10 cellular contexts compared by ENCODE assay signal in genomic region chr9:96486351-96487029, GRCh38. TPM values are rescaled to one million over a fixed set of nuclear protein-coding genes. Genes with fewer than 3 reads are reported as not detected.
DNase-seq lines count a peak whose midpoint lies in the region; ATAC-seq and TF ChIP-seq lines count a peak whose summit lies in the region.
"Had no signal": no experiment of that assay in that cellular context is flagged by ENCODE, and none has a peak within 500 bp of the region (broad histone marks: within the 10 kb centered on the region; RNA-seq: fewer than 3 reads in every experiment).

No MANE protein-coding gene starts in this region.

- H3K4me1 ChIP-seq in ACC112 (ENCODE audit: control insufficient read depth, insufficient read depth, low read length, unreplicated experiment) (peaks cover 11% of the 10 kb centered on the region), PC-9 (replicated peaks; ENCODE audit: insufficient read depth) (peaks cover 17% of the 10 kb centered on the region), muscle layer of colon (ENCODE audit: insufficient read depth, low read length) (peaks cover 27% of the 10 kb centered on the region)

- H3K9me3 ChIP-seq in PC-9 (ENCODE audit: insufficient read depth, low read depth) (no peaks in the 10 kb centered on the region), muscle layer of colon (ENCODE audit: low read length) (no peaks in the 10 kb centered on the region)

- H3K36me3 ChIP-seq in ACC112 (ENCODE audit: insufficient read depth, low read length) (peaks cover 3% of the 10 kb centered on the region; the same call in 1 of the 2 replicates), PC-9 (ENCODE audit: low read depth) (no peaks in the 10 kb centered on the region), muscle layer of colon (ENCODE audit: insufficient read depth, low read length) (peaks cover 40% of the 10 kb centered on the region)

- peak overlapping the region; percentile 12; the same call in 1 of the 2 replicates for H3K27ac ChIP-seq in ACC112 (ENCODE audit: low read depth, low read length)
- H3K27ac ChIP-seq in PC-9: peak overlapping the region; percentile 30; the same call in 1 of the 2 replicates
- H3K27ac ChIP-seq in muscle layer of colon (ENCODE audit: low read depth, low read length): peak overlapping the region; percentile 3

- H2AFZ ChIP-seq in ACC112 (ENCODE audit: low read length, unreplicated experiment) (no peak overlapping the region), PC-9 (no peak overlapping the region)

- no peaks in the 10 kb centered on the region for H3K9me2 ChIP-seq in PC-9 (ENCODE audit: insufficient read depth)

- no peaks in the 10 kb centered on the region for H4K20me1 ChIP-seq in PC-9 (ENCODE audit: insufficient read depth)

- no peaks in the 10 kb centered on the region for H3K27me3 Mint-ChIP-seq in activated T-cell treated with anti-CD3 and anti-CD28 coated beads, Interleukin-2, amount 50 U/mL, for 4 hours (ENCODE audit: low read depth)
- H3K27me3 Mint-ChIP-seq: B cell had no signal

- no peak for TF ChIP-seq CTCF in PC-9 (conservative IDR thresholded peaks at IDR 0.05)

- no peaks in the 10 kb centered on the region for H3K9me3 Mint-ChIP-seq in activated T-cell treated with anti-CD3 and anti-CD28 coated beads, Interleukin-2, amount 50 U/mL, for 4 hours

- CTCF ChIA-PET in PC-9 (lab: Charles Lee): interaction anchor here (0.6 kb wide), 1 partner anchor 54 kb away, joined by 3 read pairs; no protein-coding TSS in a partner anchor

- H3K4me3 ChIP-seq in ACC112 (ENCODE audit: low read depth, low read length): no peak overlapping the region; the same call in 1 of the 2 replicates
- H3K4me3 ChIP-seq in PC-9: no peak overlapping the region
- no peak overlapping the region for H3K4me3 ChIP-seq in muscle layer of colon (ENCODE audit: low read depth in 1 of 2, low read length in 2 of 2)

- no peaks in the 10 kb centered on the region for H3K79me2 ChIP-seq in ACC112 (ENCODE audit: control insufficient read depth, insufficient read depth, low read length, unreplicated experiment)
- no peaks in the 10 kb centered on the region for H3K79me2 ChIP-seq in PC-9 (ENCODE audit: low read depth)

- no peak overlapping the region for H3K4me3 Mint-ChIP-seq in activated T-cell treated with anti-CD3 and anti-CD28 coated beads, Interleukin-2, amount 50 U/mL, for 4 hours
- H3K4me3 Mint-ChIP-seq: B cell had no signal

- H3F3A ChIP-seq in PC-9 (ENCODE audit: insufficient read depth, low read depth): peaks cover 6% of the 10 kb centered on the region

- DNase-seq in PC-9 (peak in 1 of 2 experiments; percentile 50), fibroblast of gingiva (ENCODE audit: low read depth) (peak; percentile 93), NCI-H524 (lab: John Stamatoyannopoulos, UW) (no peak)
- no peak for DNase-seq in activated CD8-positive, alpha-beta memory T cell treated with anti-CD3 and anti-CD28 coated beads for 24 hours
- DNase-seq in activated T-cell treated with anti-CD3 and anti-CD28 coated beads, Interleukin-2, amount 50 U/mL, for 4 hours: no peak
- DNase-seq: NCI-H187 had no signal

- intact Hi-C loops in PC-9 (cut with micrococcal nuclease; ENCODE audit: unreplicated experiment): no loop called here

- peaks cover 29% of the 10 kb centered on the region for H3K4me1 Mint-ChIP-seq in activated T-cell treated with anti-CD3 and anti-CD28 coated beads, Interleukin-2, amount 50 U/mL, for 4 hours (ENCODE audit: low read depth)

- BruUV-seq in PC-9 (replicated peaks; lab: Mats Ljungman, UMichigan): no TSS peak

- H3K27me3 ChIP-seq in ACC112 (ENCODE audit: insufficient read depth, low read length) (no peaks in the 10 kb centered on the region), PC-9 (ENCODE audit: insufficient read depth, low read depth) (no peaks in the 10 kb centered on the region), muscle layer of colon (ENCODE audit: control insufficient read depth in 1 of 2, insufficient read depth in 2 of 2, low read length in 2 of 2) (no peaks in the 10 kb centered on the region)

- ATAC-seq in GM18909 (IDR thresholded peaks at IDR 0.05; ENCODE audit: poor library complexity, unreplicated experiment): no peak
- ATAC-seq in activated T-cell treated with anti-CD3 and anti-CD28 coated beads, Interleukin-2, amount 50 U/mL, for 4 hours: no peak

- POLR2A ChIA-PET in PC-9 (lab: Charles Lee; ENCODE audit: unreplicated experiment): no interaction called here

- H3K9ac ChIP-seq in muscle layer of colon (ENCODE audit: low read length): no peak overlapping the region

- H3K36me3 Mint-ChIP-seq in activated T-cell treated with anti-CD3 and anti-CD28 coated beads, Interleukin-2, amount 50 U/mL, for 4 hours (ENCODE audit: insufficient read depth): peaks cover 48% of the 10 kb centered on the region

- H3K4me2 ChIP-seq in PC-9: no peak overlapping the region; the same call in 1 of the 2 replicates

RNA-seq across cellular contexts. Expression of gene HABP4, which starts 36.5 kb away (rescaled TPM):
- 8.1 and 11.0 TPM in 2 replicates for total RNA-seq in PC-9 (2021)
- 10 to 100 TPM in 2 of 3 donors, 1 to 10 TPM in 1; 8.8 to 15.2 (median 10.3) TPM for total RNA-seq in activated T-cell treated with anti-CD3 and anti-CD28 coated beads, Interleukin-2, amount 50 U/mL, for 4 hours
